1 cellular context compared by ENCODE assay signal in genomic region chr15:63502137-63502801, GRCh38.
TF ChIP-seq lines count a peak whose summit lies in the region.

No MANE protein-coding gene starts in this region.

TF ChIP-seq in A549, 52 proteins besides CTCF, POLR2A, EP300 and RAD21 (continued from another document):
- TF ChIP-seq, protein P1, sequence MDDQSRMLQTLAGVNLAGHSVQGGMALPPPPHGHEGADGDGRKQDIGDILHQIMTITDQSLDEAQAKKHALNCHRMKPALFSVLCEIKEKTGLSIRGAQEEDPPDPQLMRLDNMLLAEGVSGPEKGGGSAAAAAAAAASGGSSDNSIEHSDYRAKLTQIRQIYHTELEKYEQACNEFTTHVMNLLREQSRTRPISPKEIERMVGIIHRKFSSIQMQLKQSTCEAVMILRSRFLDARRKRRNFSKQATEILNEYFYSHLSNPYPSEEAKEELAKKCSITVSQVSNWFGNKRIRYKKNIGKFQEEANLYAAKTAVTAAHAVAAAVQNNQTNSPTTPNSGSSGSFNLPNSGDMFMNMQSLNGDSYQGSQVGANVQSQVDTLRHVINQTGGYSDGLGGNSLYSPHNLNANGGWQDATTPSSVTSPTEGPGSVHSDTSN (IDR thresholded peaks at IDR 0.05) = no peak
- no peak for TF ChIP-seq PHF8 (IDR thresholded peaks at IDR 0.05; ENCODE audit: borderline replicate concordance, low read depth)
- TF ChIP-seq SMC3 (IDR thresholded peaks at IDR 0.05) = no peak
- TF ChIP-seq POLR2AphosphoS2 (conservative IDR thresholded peaks at IDR 0.05; ENCODE audit: low read length) = no peak
- peak; percentile 55; the same call in 1 of the 2 replicates for TF ChIP-seq ZSCAN20 (CRISPR knock-in tag; IDR thresholded peaks at IDR 0.05)
- TF ChIP-seq, protein P2, sequence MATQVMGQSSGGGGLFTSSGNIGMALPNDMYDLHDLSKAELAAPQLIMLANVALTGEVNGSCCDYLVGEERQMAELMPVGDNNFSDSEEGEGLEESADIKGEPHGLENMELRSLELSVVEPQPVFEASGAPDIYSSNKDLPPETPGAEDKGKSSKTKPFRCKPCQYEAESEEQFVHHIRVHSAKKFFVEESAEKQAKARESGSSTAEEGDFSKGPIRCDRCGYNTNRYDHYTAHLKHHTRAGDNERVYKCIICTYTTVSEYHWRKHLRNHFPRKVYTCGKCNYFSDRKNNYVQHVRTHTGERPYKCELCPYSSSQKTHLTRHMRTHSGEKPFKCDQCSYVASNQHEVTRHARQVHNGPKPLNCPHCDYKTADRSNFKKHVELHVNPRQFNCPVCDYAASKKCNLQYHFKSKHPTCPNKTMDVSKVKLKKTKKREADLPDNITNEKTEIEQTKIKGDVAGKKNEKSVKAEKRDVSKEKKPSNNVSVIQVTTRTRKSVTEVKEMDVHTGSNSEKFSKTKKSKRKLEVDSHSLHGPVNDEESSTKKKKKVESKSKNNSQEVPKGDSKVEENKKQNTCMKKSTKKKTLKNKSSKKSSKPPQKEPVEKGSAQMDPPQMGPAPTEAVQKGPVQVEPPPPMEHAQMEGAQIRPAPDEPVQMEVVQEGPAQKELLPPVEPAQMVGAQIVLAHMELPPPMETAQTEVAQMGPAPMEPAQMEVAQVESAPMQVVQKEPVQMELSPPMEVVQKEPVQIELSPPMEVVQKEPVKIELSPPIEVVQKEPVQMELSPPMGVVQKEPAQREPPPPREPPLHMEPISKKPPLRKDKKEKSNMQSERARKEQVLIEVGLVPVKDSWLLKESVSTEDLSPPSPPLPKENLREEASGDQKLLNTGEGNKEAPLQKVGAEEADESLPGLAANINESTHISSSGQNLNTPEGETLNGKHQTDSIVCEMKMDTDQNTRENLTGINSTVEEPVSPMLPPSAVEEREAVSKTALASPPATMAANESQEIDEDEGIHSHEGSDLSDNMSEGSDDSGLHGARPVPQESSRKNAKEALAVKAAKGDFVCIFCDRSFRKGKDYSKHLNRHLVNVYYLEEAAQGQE (IDR thresholded peaks at IDR 0.05) = no peak
- TF ChIP-seq MYC (IDR thresholded peaks at IDR 0.05; ENCODE audit: borderline replicate concordance, low read length) = no peak
- no peak; the same call in 1 of the 2 replicates for TF ChIP-seq EHF (CRISPR knock-in tag; IDR thresholded peaks at IDR 0.05)
- no peak for TF ChIP-seq TFCP2L1 (CRISPR knock-in tag; IDR thresholded peaks at IDR 0.05)
- TF ChIP-seq NFE2L2 (conservative IDR thresholded peaks at IDR 0.05; ENCODE audit: low read length) = no peak
- TF ChIP-seq JUNB (IDR thresholded peaks at IDR 0.05) = no peak
- no peak for TF ChIP-seq CHD2 (IDR thresholded peaks at IDR 0.05; ENCODE audit: low read length, partially characterized antibody)
- TF ChIP-seq FOSB (CRISPR knock-in tag; IDR thresholded peaks at IDR 0.05) = no peak
- TF ChIP-seq, protein P3, sequence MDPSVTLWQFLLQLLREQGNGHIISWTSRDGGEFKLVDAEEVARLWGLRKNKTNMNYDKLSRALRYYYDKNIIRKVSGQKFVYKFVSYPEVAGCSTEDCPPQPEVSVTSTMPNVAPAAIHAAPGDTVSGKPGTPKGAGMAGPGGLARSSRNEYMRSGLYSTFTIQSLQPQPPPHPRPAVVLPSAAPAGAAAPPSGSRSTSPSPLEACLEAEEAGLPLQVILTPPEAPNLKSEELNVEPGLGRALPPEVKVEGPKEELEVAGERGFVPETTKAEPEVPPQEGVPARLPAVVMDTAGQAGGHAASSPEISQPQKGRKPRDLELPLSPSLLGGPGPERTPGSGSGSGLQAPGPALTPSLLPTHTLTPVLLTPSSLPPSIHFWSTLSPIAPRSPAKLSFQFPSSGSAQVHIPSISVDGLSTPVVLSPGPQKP (IDR thresholded peaks at IDR 0.05; ENCODE audit: low read depth, low read length) = no peak
- TF ChIP-seq MAX (IDR thresholded peaks at IDR 0.05) = peak; percentile 69
- no peak for TF ChIP-seq ZFP36 (IDR thresholded peaks at IDR 0.05; ENCODE audit: borderline replicate concordance, partially characterized antibody)
- no peak for TF ChIP-seq EHMT2 (IDR thresholded peaks at IDR 0.05; ENCODE audit: low read depth)
- TF ChIP-seq HOXB5 (CRISPR knock-in tag; IDR thresholded peaks at IDR 0.05) = 0 out of 2 replicates have a peak, but pooled peaks have one; percentile 11
- peak; percentile 52; the same call in 1 of the 2 replicates for TF ChIP-seq GATA3 (IDR thresholded peaks at IDR 0.05; ENCODE audit: borderline replicate concordance)
- no peak; the same call in 1 of the 2 replicates for TF ChIP-seq HOXA7 (CRISPR knock-in tag; IDR thresholded peaks at IDR 0.05)
- no peak for TF ChIP-seq ZC3H11A (IDR thresholded peaks at IDR 0.05)
- TF ChIP-seq E2F6 (IDR thresholded peaks at IDR 0.05; ENCODE audit: borderline replicate concordance, low read depth) = no peak; the same call in 1 of the 2 replicates
- no peak for TF ChIP-seq FOXS1 (CRISPR knock-in tag; IDR thresholded peaks at IDR 0.05)
- TF ChIP-seq SREBF2 (IDR thresholded peaks at IDR 0.05) = no peak
- TF ChIP-seq CEBPB (IDR thresholded peaks at IDR 0.05) = 0 out of 4 replicates have a peak, but pooled peaks of 1 of the 2 experiments have one; percentile 26
- no peak for TF ChIP-seq KDM5A (IDR thresholded peaks at IDR 0.05)
- no peak for TF ChIP-seq HOXB13 (CRISPR knock-in tag; IDR thresholded peaks at IDR 0.05; ENCODE audit: low read depth)
- TF ChIP-seq FOSL2 (IDR thresholded peaks at IDR 0.05) = peak; percentile 39; the same call in 1 of the 2 replicates
- peak; percentile 91 for TF ChIP-seq FOSL2 (CRISPR knock-in tag; IDR thresholded peaks at IDR 0.05)
- TF ChIP-seq ESRRA (IDR thresholded peaks at IDR 0.05; ENCODE audit: borderline replicate concordance, low read length) = no peak
- no peak for TF ChIP-seq NR3C1 (IDR thresholded peaks at IDR 0.05)
- peak; percentile 11; the same call in 1 of the 2 replicates for TF ChIP-seq ZNF302 (CRISPR knock-in tag; IDR thresholded peaks at IDR 0.05)
- no peak for TF ChIP-seq MAZ (IDR thresholded peaks at IDR 0.05; ENCODE audit: borderline replicate concordance, low read depth, low read length)
- no peak for TF ChIP-seq CBX8 (IDR thresholded peaks at IDR 0.05)
- TF ChIP-seq JUN (IDR thresholded peaks at IDR 0.05) = no peak
- TF ChIP-seq RCOR1 (IDR thresholded peaks at IDR 0.05; ENCODE audit: low read depth, low read length) = no peak
- TF ChIP-seq, protein P4, sequence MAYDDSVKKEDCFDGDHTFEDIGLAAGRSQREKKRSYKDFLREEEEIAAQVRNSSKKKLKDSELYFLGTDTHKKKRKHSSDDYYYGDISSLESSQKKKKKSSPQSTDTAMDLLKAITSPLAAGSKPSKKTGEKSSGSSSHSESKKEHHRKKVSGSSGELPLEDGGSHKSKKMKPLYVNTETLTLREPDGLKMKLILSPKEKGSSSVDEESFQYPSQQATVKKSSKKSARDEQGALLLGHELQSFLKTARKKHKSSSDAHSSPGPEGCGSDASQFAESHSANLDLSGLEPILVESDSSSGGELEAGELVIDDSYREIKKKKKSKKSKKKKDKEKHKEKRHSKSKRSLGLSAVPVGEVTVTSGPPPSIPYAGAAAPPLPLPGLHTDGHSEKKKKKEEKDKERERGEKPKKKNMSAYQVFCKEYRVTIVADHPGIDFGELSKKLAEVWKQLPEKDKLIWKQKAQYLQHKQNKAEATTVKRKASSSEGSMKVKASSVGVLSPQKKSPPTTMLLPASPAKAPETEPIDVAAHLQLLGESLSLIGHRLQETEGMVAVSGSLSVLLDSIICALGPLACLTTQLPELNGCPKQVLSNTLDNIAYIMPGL (CRISPR knock-in tag; IDR thresholded peaks at IDR 0.05; ENCODE audit: borderline replicate concordance) = no peak
- no peak for TF ChIP-seq BHLHE40 (IDR thresholded peaks at IDR 0.05; ENCODE audit: low read depth, low read length)
- no peak for TF ChIP-seq BCL3 (IDR thresholded peaks at IDR 0.05)
- TF ChIP-seq, protein P5, sequence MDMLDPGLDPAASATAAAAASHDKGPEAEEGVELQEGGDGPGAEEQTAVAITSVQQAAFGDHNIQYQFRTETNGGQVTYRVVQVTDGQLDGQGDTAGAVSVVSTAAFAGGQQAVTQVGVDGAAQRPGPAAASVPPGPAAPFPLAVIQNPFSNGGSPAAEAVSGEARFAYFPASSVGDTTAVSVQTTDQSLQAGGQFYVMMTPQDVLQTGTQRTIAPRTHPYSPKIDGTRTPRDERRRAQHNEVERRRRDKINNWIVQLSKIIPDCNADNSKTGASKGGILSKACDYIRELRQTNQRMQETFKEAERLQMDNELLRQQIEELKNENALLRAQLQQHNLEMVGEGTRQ (IDR thresholded peaks at IDR 0.05) = no peak
- 0 out of 2 replicates have a peak, but pooled peaks have one; percentile 6 for TF ChIP-seq RARB (CRISPR knock-in tag; IDR thresholded peaks at IDR 0.05)
- TF ChIP-seq HES2 (IDR thresholded peaks at IDR 0.05) = no peak
- TF ChIP-seq HDAC2 (IDR thresholded peaks at IDR 0.05) = no peak
- no peak for TF ChIP-seq NPAS2 (CRISPR knock-in tag; IDR thresholded peaks at IDR 0.05; ENCODE audit: borderline replicate concordance)
- TF ChIP-seq CBX2 (IDR thresholded peaks at IDR 0.05; ENCODE audit: borderline replicate concordance, low read depth) = no peak
- TF ChIP-seq, protein P6, sequence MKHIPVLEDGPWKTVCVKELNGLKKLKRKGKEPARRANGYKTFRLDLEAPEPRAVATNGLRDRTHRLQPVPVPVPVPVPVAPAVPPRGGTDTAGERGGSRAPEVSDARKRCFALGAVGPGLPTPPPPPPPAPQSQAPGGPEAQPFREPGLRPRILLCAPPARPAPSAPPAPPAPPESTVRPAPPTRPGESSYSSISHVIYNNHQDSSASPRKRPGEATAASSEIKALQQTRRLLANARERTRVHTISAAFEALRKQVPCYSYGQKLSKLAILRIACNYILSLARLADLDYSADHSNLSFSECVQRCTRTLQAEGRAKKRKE (CRISPR knock-in tag; IDR thresholded peaks at IDR 0.05; ENCODE audit: low read depth) = no peak
- no peak for TF ChIP-seq RNF2 (IDR thresholded peaks at IDR 0.05; ENCODE audit: borderline replicate concordance, low read depth)
